Comparison of ENCODE assay signal across 1 cellular context in the genomic region with DNA sequence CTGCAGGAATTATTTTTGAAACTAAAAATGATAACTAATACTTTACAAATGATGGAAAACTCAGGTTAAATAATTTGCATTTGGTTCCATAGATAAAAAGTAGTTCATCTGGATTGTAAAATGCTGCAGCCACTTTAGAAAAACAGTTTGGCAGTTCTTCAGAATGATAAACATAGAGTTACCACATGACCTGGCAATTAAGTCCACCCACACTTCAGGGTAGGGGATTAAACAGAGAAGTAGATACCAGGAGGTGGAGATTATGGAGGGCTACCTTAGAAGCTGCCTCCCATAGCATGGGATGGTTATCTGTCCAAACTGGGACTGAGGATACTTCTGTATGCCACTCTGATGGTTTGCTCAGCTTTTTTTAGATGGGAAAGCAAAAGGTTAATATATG.
TF ChIP-seq lines count a peak whose summit lies in the region.

No MANE protein-coding gene starts in this region.

TF ChIP-seq in H1, 55 proteins besides CTCF, POLR2A, EP300 and RAD21:
- TF ChIP-seq CHD7 (IDR thresholded peaks at IDR 0.05; ENCODE audit: insufficient replicate concordance, low read length) (no peak), NRF1 (IDR thresholded peaks at IDR 0.05; ENCODE audit: low read depth, low read length) (no peak), RBBP5 (IDR thresholded peaks at IDR 0.05; ENCODE audit: borderline replicate concordance, low read depth, low read length) (no peak), JUND (IDR thresholded peaks at IDR 0.05; ENCODE audit: low read length) (no peak), POLR2AphosphoS5 (IDR thresholded peaks at IDR 0.05; ENCODE audit: low read depth, low read length) (no peak)
TF ChIP-seq in H1: peak in this region for 0.
